ENCODE assay signal across 18 cellular contexts in the genomic region with DNA sequence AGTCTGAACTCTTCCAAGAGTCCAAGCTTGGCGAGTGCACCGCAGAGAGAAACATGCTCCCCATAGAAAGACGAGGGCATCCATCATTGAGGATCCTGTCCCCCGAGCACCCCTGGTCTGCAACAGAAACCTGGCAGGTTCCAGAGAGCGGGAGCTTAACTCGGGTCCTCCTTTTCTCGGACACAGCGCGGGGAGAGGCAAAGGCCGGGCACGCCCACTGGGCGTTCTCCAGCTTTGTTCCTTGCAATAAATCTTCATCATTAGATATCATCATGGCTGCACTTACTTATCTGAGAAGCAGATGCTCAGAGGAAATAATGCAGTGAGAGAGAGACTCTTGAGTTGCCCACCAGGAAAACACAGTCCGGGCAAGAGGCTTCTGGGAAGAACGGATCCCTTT.
A peak's percentile ranks its signal among the peaks of the same experiment; 100 is the strongest.
DNase-seq lines count a peak whose midpoint lies in the region; ATAC-seq lines count a peak whose summit lies in the region.
"Had no signal": no experiment of that assay in that cellular context is flagged by ENCODE, and none has a peak within 500 bp of the region (broad histone marks: within the 10 kb centered on the region; RNA-seq: fewer than 3 reads in every experiment).

No MANE protein-coding gene starts in this region.

- H3K4me3 Mint-ChIP-seq in activated naive CD8-positive, alpha-beta T cell treated with anti-CD3 and anti-CD28 coated beads, Interleukin-2, amount 10 ng/mL, durations not matched to agents 7 days and 5 days = peak overlapping the region; percentile 20
- H3K4me3 Mint-ChIP-seq in activated naive CD8-positive, alpha-beta T cell treated with anti-CD3 and anti-CD28 coated beads for 36 hours = no peak overlapping the region
- peak overlapping the region; percentile 33 for H3K4me3 Mint-ChIP-seq in stimulated activated effector memory CD8-positive, alpha-beta T cell treated with anti-CD3 and anti-CD28 coated beads, Interleukin-12 subunit alpha, Interleukin-12 subunit beta, amount 100 ng/mL, for 72 hours
- H3K4me3 Mint-ChIP-seq: B cell; CD8-positive, alpha-beta T cell had no signal

- POLR2A ChIA-PET in activated naive CD8-positive, alpha-beta T cell treated with anti-CD3 and anti-CD28 coated beads, Interleukin-2, amount 10 ng/mL, durations not matched to agents 7 days and 5 days (lab: Charles Lee) = no interaction called here

- H3K36me3 Mint-ChIP-seq in activated naive CD8-positive, alpha-beta T cell treated with anti-CD3 and anti-CD28 coated beads, Interleukin-2, amount 10 ng/mL, durations not matched to agents 7 days and 5 days = no peaks in the 10 kb centered on the region
- H3K36me3 Mint-ChIP-seq in activated naive CD8-positive, alpha-beta T cell treated with anti-CD3 and anti-CD28 coated beads for 36 hours = no peaks in the 10 kb centered on the region
- H3K36me3 Mint-ChIP-seq in stimulated activated effector memory CD8-positive, alpha-beta T cell treated with anti-CD3 and anti-CD28 coated beads, Interleukin-12 subunit alpha, Interleukin-12 subunit beta, amount 100 ng/mL, for 72 hours = no peaks in the 10 kb centered on the region
- H3K36me3 Mint-ChIP-seq: CD8-positive, alpha-beta T cell had no signal

- DNase-seq in activated naive CD8-positive, alpha-beta T cell treated with anti-CD3 and anti-CD28 coated beads, Interleukin-2, amount 10 ng/mL, durations not matched to agents 7 days and 5 days = no peak
- DNase-seq in activated naive CD8-positive, alpha-beta T cell treated with anti-CD3 and anti-CD28 coated beads for 36 hours = no peak
- peak; percentile 33 for DNase-seq in NOMO-1 treated with DMSO at 0.1 percent for 48 hours (lab: John Stamatoyannopoulos, UW; ENCODE audit: unreplicated experiment)
- DNase-seq in amniotic epithelial cell (ENCODE audit: low read depth) = peak; percentile 1
- DNase-seq in stimulated activated effector memory CD8-positive, alpha-beta T cell treated with anti-CD3 and anti-CD28 coated beads, Interleukin-12 subunit alpha, Interleukin-12 subunit beta, amount 100 ng/mL, for 72 hours (ENCODE audit: low spot score in 2 of 2) = no peak
- DNase-seq in NAMALWA (ENCODE audit: low spot score) = no peak
- no peak for DNase-seq in inferior parietal cortex (ENCODE audit: extremely low spot score)
- no peak for DNase-seq in activated CD8-positive, alpha-beta memory T cell treated with anti-CD3 and anti-CD28 coated beads, Interleukin-2, amount 50 U/mL, for 4 hours
- DNase-seq: ACHN; CD8-positive, alpha-beta T cell; GOT3; NCI-H1417; NCI-H1930; NCI-H2171 treated with DMSO at 0.1 percent for 48 hours; NCI-H524 treated with DMSO at 0.1 percent for 48 hours; NK-92 treated with Interleukin-12 subunit alpha and Interleukin-12 subunit beta, amount 100 ng/mL, for 24 hours; PC-3 had no signal

- H3K9me3 Mint-ChIP-seq in activated naive CD8-positive, alpha-beta T cell treated with anti-CD3 and anti-CD28 coated beads, Interleukin-2, amount 10 ng/mL, durations not matched to agents 7 days and 5 days = no peaks in the 10 kb centered on the region
- H3K9me3 Mint-ChIP-seq in activated naive CD8-positive, alpha-beta T cell treated with anti-CD3 and anti-CD28 coated beads for 36 hours = no peaks in the 10 kb centered on the region
- H3K9me3 Mint-ChIP-seq in stimulated activated effector memory CD8-positive, alpha-beta T cell treated with anti-CD3 and anti-CD28 coated beads, Interleukin-12 subunit alpha, Interleukin-12 subunit beta, amount 100 ng/mL, for 72 hours = no peaks in the 10 kb centered on the region
- H3K9me3 Mint-ChIP-seq: CD8-positive, alpha-beta T cell had no signal

- no peak overlapping the region for H3K27ac Mint-ChIP-seq in activated naive CD8-positive, alpha-beta T cell treated with anti-CD3 and anti-CD28 coated beads, Interleukin-2, amount 10 ng/mL, durations not matched to agents 7 days and 5 days
- no peak overlapping the region for H3K27ac Mint-ChIP-seq in activated naive CD8-positive, alpha-beta T cell treated with anti-CD3 and anti-CD28 coated beads for 36 hours
- no peak overlapping the region for H3K27ac Mint-ChIP-seq in stimulated activated effector memory CD8-positive, alpha-beta T cell treated with anti-CD3 and anti-CD28 coated beads, Interleukin-12 subunit alpha, Interleukin-12 subunit beta, amount 100 ng/mL, for 72 hours
- H3K27ac Mint-ChIP-seq: B cell; CD8-positive, alpha-beta T cell had no signal

- no peak for ATAC-seq in activated naive CD8-positive, alpha-beta T cell treated with anti-CD3 and anti-CD28 coated beads, Interleukin-2, amount 10 ng/mL, durations not matched to agents 7 days and 5 days (ENCODE audit: low read depth)
- ATAC-seq in stimulated activated effector memory CD8-positive, alpha-beta T cell treated with anti-CD3 and anti-CD28 coated beads, Interleukin-12 subunit alpha, Interleukin-12 subunit beta, amount 100 ng/mL, for 72 hours = no peak
- ATAC-seq: CD8-positive, alpha-beta T cell; PC-3 had no signal

- H3K4me1 Mint-ChIP-seq in activated naive CD8-positive, alpha-beta T cell treated with anti-CD3 and anti-CD28 coated beads, Interleukin-2, amount 10 ng/mL, durations not matched to agents 7 days and 5 days = peaks cover 8% of the 10 kb centered on the region
- H3K4me1 Mint-ChIP-seq in activated naive CD8-positive, alpha-beta T cell treated with anti-CD3 and anti-CD28 coated beads for 36 hours = no peaks in the 10 kb centered on the region
- H3K4me1 Mint-ChIP-seq in stimulated activated effector memory CD8-positive, alpha-beta T cell treated with anti-CD3 and anti-CD28 coated beads, Interleukin-12 subunit alpha, Interleukin-12 subunit beta, amount 100 ng/mL, for 72 hours = peaks cover 55% of the 10 kb centered on the region
- H3K4me1 Mint-ChIP-seq: B cell had no signal

- H3K27me3 Mint-ChIP-seq in activated naive CD8-positive, alpha-beta T cell treated with anti-CD3 and anti-CD28 coated beads, Interleukin-2, amount 10 ng/mL, durations not matched to agents 7 days and 5 days = peaks cover 30% of the 10 kb centered on the region
- H3K27me3 Mint-ChIP-seq in activated naive CD8-positive, alpha-beta T cell treated with anti-CD3 and anti-CD28 coated beads for 36 hours = peaks cover 44% of the 10 kb centered on the region

Comparison
In these comparisons a context has a peak if more than half of its experiments do, and no peak if none do; other contexts are left out.
1. DNase-seq: peak in NOMO-1 treated with DMSO at 0.1 percent for 48 hours (single experiment) and amniotic epithelial cell (single experiment); none in activated naive CD8-positive, alpha-beta T cell treated with anti-CD3 and anti-CD28 coated beads, Interleukin-2, amount 10 ng/mL, durations not matched to agents 7 days and 5 days (single experiment), activated naive CD8-positive, alpha-beta T cell treated with anti-CD3 and anti-CD28 coated beads for 36 hours (single experiment), stimulated activated effector memory CD8-positive, alpha-beta T cell treated with anti-CD3 and anti-CD28 coated beads, Interleukin-12 subunit alpha, Interleukin-12 subunit beta, amount 100 ng/mL, for 72 hours (0 of 2), NAMALWA (single experiment), inferior parietal cortex (single experiment) and activated CD8-positive, alpha-beta memory T cell treated with anti-CD3 and anti-CD28 coated beads, Interleukin-2, amount 50 U/mL, for 4 hours (single experiment).